ENCODE assay signal across 1 cellular context in the genomic region with DNA sequence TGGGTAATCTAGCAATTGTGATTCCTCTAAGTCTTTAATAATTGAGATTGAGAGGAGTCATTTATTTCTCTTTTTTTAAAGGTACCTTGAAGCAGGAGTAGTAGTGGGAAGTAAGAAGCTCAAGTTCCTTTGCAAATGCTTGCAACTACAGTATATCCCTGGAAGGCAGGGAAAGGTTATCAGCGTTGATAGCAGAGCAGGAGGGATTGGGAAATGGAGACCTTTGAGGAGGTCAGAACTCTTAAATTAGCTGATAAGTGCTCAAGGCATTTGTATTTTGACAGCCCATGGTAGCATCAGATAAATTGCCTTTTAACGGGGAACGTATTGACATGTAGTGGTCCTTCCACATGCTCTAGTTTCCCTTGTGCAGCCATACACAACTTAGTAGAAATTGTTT.
TF ChIP-seq lines count a peak whose summit lies in the region.

No MANE protein-coding gene starts in this region.

TF ChIP-seq in WTC11, 78 proteins besides CTCF, POLR2A, EP300 and RAD21 (continued from another document):
- no peak for TF ChIP-seq AR (CRISPR knock-in tag; IDR thresholded peaks at IDR 0.05)
- TF ChIP-seq ZNF219 (CRISPR knock-in tag; IDR thresholded peaks at IDR 0.05; ENCODE audit: borderline replicate concordance) = no peak
- no peak for TF ChIP-seq ZNF423 (CRISPR knock-in tag; IDR thresholded peaks at IDR 0.05)
- no peak for TF ChIP-seq TEAD4 (CRISPR knock-in tag; IDR thresholded peaks at IDR 0.05)
- no peak for TF ChIP-seq ZNF317 (CRISPR knock-in tag; IDR thresholded peaks at IDR 0.05; ENCODE audit: borderline replicate concordance, low read depth)
- TF ChIP-seq, protein P1, sequence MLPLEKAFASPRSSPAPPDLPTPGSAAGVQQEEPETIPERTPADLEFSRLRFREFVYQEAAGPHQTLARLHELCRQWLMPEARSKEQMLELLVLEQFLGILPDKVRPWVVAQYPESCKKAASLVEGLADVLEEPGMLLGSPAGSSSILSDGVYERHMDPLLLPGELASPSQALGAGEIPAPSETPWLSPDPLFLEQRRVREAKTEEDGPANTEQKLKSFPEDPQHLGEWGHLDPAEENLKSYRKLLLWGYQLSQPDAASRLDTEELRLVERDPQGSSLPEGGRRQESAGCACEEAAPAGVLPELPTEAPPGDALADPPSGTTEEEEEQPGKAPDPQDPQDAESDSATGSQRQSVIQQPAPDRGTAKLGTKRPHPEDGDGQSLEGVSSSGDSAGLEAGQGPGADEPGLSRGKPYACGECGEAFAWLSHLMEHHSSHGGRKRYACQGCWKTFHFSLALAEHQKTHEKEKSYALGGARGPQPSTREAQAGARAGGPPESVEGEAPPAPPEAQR (CRISPR knock-in tag; IDR thresholded peaks at IDR 0.05) = no peak
- TF ChIP-seq FOXP1 (CRISPR knock-in tag; IDR thresholded peaks at IDR 0.05; ENCODE audit: borderline replicate concordance) = no peak
- TF ChIP-seq IRF1 (CRISPR knock-in tag; IDR thresholded peaks at IDR 0.05) = no peak
- no peak for TF ChIP-seq PRDM15 (CRISPR knock-in tag; IDR thresholded peaks at IDR 0.05)
TF ChIP-seq in WTC11: peak in this region for 0.
